In genomic region chr2:19504400-19505198, GRCh38 we compare ENCODE assay signal across 18 cellular contexts.
DNase-seq lines count a peak whose midpoint lies in the region; ATAC-seq and TF ChIP-seq lines count a peak whose summit lies in the region.
"Had no signal": no experiment of that assay in that cellular context is flagged by ENCODE, and none has a peak within 500 bp of the region (broad histone marks: within the 10 kb centered on the region; RNA-seq: fewer than 3 reads in every experiment).

No MANE protein-coding gene starts in this region.

- no peaks in the 10 kb centered on the region for H3K27me3 ChIP-seq in right cardiac atrium (ENCODE audit: control insufficient read depth, insufficient read depth)
- H3K27me3 ChIP-seq: testis had no signal

- H3K4me3 ChIP-seq in LNCaP clone FGC (ENCODE audit: low read depth, low read length) = no peak overlapping the region
- no peak overlapping the region for H3K4me3 ChIP-seq in right cardiac atrium (ENCODE audit: low read length)
- H3K4me3 ChIP-seq: PC-9, testis had no signal

- no peaks in the 10 kb centered on the region for H3K9me3 Mint-ChIP-seq in nephron
- H3K9me3 Mint-ChIP-seq: activated T-cell treated with anti-CD3 and anti-CD28 coated beads, Interleukin-2, amount 50 U/mL, for 24 hours had no signal

- ATAC-seq in right cardiac atrium = no peak
- ATAC-seq: left cardiac atrium had no signal

- H3K4me1 ChIP-seq in right cardiac atrium (ENCODE audit: control insufficient read depth, insufficient read depth, low read length) = no peaks in the 10 kb centered on the region
- H3K4me1 ChIP-seq: testis had no signal

- intact Hi-C loops in right cardiac atrium (cut with DNase I) = no loop called here

- no peaks in the 10 kb centered on the region for H3K9me3 ChIP-seq in right cardiac atrium (ENCODE audit: control insufficient read depth, low read length)
- H3K9me3 ChIP-seq: testis had no signal

- H3K27ac ChIP-seq in epithelial cell of prostate (peak overlapping the region; percentile 0), right cardiac atrium (ENCODE audit: low read length) (no peak overlapping the region)
- H3K27ac ChIP-seq: PC-9, testis had no signal

- H3K27me3 Mint-ChIP-seq in nephron (ENCODE audit: low read depth) = peaks cover 4% of the 10 kb centered on the region
- H3K27me3 Mint-ChIP-seq: naive B cell had no signal

- TF ChIP-seq CTCF in LNCaP clone FGC (IDR thresholded peaks at IDR 0.05; ENCODE audit: control insufficient read depth, extremely low read depth, insufficient read depth) = no peak
- TF ChIP-seq CTCF in nephron (IDR thresholded peaks at IDR 0.05; ENCODE audit: unreplicated experiment in 3 of 3) = no peak

- no peak overlapping the region for H3K4me3 Mint-ChIP-seq in nephron
- H3K4me3 Mint-ChIP-seq: activated naive CD8-positive, alpha-beta T cell; activated T-cell treated with anti-CD3 and anti-CD28 coated beads, Interleukin-2, amount 50 U/mL, for 24 hours; B cell; naive B cell had no signal

- H3K4me1 Mint-ChIP-seq in nephron = peaks cover 17% of the 10 kb centered on the region
- H3K4me1 Mint-ChIP-seq: B cell, naive B cell had no signal

- H3K27ac Mint-ChIP-seq in nephron = peak overlapping the region in 2 of 3 experiments; percentile 29 to 52
- H3K27ac Mint-ChIP-seq: activated naive CD8-positive, alpha-beta T cell; activated T-cell treated with anti-CD3 and anti-CD28 coated beads, Interleukin-2, amount 50 U/mL, for 24 hours; B cell; naive B cell had no signal

- WGBS in right cardiac atrium = 64% methylated on average over 5 of the region's 5 CpGs

- H3K36me3 Mint-ChIP-seq in nephron (ENCODE audit: low read depth) = no peaks in the 10 kb centered on the region
- H3K36me3 Mint-ChIP-seq: activated naive CD8-positive, alpha-beta T cell; naive B cell had no signal

- DNase-seq in DMS53 treated with DMSO at 0.1 percent for 48 hours (lab: John Stamatoyannopoulos, UW; ENCODE audit: unreplicated experiment) (peak; percentile 82), LNCaP clone FGC (ENCODE audit: low read depth) (peak; percentile 38), epithelial cell of prostate (ENCODE audit: low read depth, low spot score) (no peak), right cardiac atrium (no peak), NCI-H226 (no peak), NCI-H1694 (lab: John Stamatoyannopoulos, UW) (no peak)
- DNase-seq: activated T-cell treated with anti-CD3 and anti-CD28 coated beads, Interleukin-2, amount 50 U/mL, for 24 hours; DND-41; hippocampal formation; left cardiac atrium; naive B cell; NCI-H2171; PC-9; stimulated activated CD4-positive, alpha-beta T cell treated with anti-CD3 and anti-CD28 coated beads, Interleukin-2, amount 100 ng/mL, for 24 hours; testis had no signal

Comparison
In these comparisons a context has a peak if more than half of its experiments do, and no peak if none do; other contexts are left out.
1. DNase-seq: peak in DMS53 treated with DMSO at 0.1 percent for 48 hours (single experiment) and LNCaP clone FGC (single experiment); none in epithelial cell of prostate (single experiment), right cardiac atrium (0 of 3), NCI-H226 (single experiment) and NCI-H1694 (single experiment).